In genomic region chr3:64353256-64353655, GRCh38 we compare ENCODE assay signal across 16 cellular contexts.
DNase-seq lines count a peak whose midpoint lies in the region; ATAC-seq, FAIRE-seq and TF ChIP-seq lines count a peak whose summit lies in the region.
"Had no signal": no experiment of that assay in that cellular context is flagged by ENCODE, and none has a peak within 500 bp of the region (broad histone marks: within the 10 kb centered on the region; RNA-seq: fewer than 3 reads in every experiment).

No MANE protein-coding gene starts in this region.

- peak overlapping the region; percentile 16 to 35; a peak in 2 of 6 replicates for H3K27ac ChIP-seq in A549
- peak overlapping the region in 3 of 4 donors; percentile 11 to 77 (median 70) for H3K27ac ChIP-seq in esophagus squamous epithelium
- H3K27ac ChIP-seq in muscle layer of colon (ENCODE audit: low read depth, low read length): peak overlapping the region; percentile 67
- H3K27ac ChIP-seq in heart right ventricle: no peak overlapping the region
- no peak overlapping the region for H3K27ac ChIP-seq in dorsolateral prefrontal cortex

- H3K9me3 ChIP-seq in A549 (no peaks in the 10 kb centered on the region), esophagus squamous epithelium (no peaks in the 10 kb centered on the region), muscle layer of colon (ENCODE audit: low read length) (no peaks in the 10 kb centered on the region), heart right ventricle (no peaks in the 10 kb centered on the region)
- H3K9me3 ChIP-seq: Caco-2 had no signal

- TF ChIP-seq POLR2A in A549 (IDR thresholded peaks at IDR 0.05; ENCODE audit: low read length) (no peak), esophagus squamous epithelium (IDR thresholded peaks at IDR 0.05) (no peak)

- no peak for ATAC-seq in A549
- no peak for ATAC-seq in heart right ventricle
- ATAC-seq: natural killer cell had no signal

- POLR2A ChIA-PET in A549 (lab: Yijun Ruan, JAX): no interaction called here

- DNase-seq in A549 (ENCODE audit: low read depth in 1 of 2, low spot score in 1 of 2) (no peak), NCI-H69 (lab: John Stamatoyannopoulos, UW) (peak; percentile 13), esophagus squamous epithelium (lab: John Stamatoyannopoulos, UW) (no peak), heart right ventricle (no peak), dorsolateral prefrontal cortex (no peak), NCI-H187 treated with DMSO at 0.1 percent for 48 hours (lab: John Stamatoyannopoulos, UW) (no peak)
- DNase-seq in activated CD4-positive, alpha-beta T cell treated with anti-CD3 and anti-CD28 coated beads, Interleukin-2, amount 50 U/mL, for 48 hours: no peak
- DNase-seq: activated gamma-delta T cell; Caco-2; effector memory CD4-positive, alpha-beta T cell; GDM1; glutamatergic neuron; kidney glomerular epithelial cell; natural killer cell; stimulated activated CD4-positive, alpha-beta T cell treated with anti-CD3 and anti-CD28 coated beads, Interleukin-2, amount 100 ng/mL, for 24 hours had no signal

- CTCF ChIA-PET in A549 (lab: Yijun Ruan, JAX): no interaction called here

- peaks cover 39% of the 10 kb centered on the region for H3K4me1 ChIP-seq in A549
- H3K4me1 ChIP-seq in esophagus squamous epithelium: peaks cover 7 to 79% (median 30%) of the 10 kb centered on the region in 3 donors
- H3K4me1 ChIP-seq in muscle layer of colon (ENCODE audit: insufficient read depth, low read length): peaks cover 63% of the 10 kb centered on the region
- peaks cover 0 to 50% (median 19%) of the 10 kb centered on the region in 9 donors for H3K4me1 ChIP-seq in heart right ventricle

- H3K27me3 ChIP-seq in esophagus squamous epithelium (no peaks in the 10 kb centered on the region), muscle layer of colon (ENCODE audit: control insufficient read depth in 1 of 2, insufficient read depth in 2 of 2, low read length in 2 of 2) (no peaks in the 10 kb centered on the region), heart right ventricle (no peaks in the 10 kb centered on the region), dorsolateral prefrontal cortex (no peaks in the 10 kb centered on the region)

- 77% methylated on average over 4 of the region's 4 CpGs for WGBS in A549 (ENCODE audit: missing lambda C conversion rate)
- WGBS in esophagus squamous epithelium, 2 donors: 39 to 55% methylated on average over 4 of the region's 4 CpGs
- 62 to 71% methylated on average over 4 of the region's 4 CpGs for WGBS in heart right ventricle, 2 donors

- H3K4me2 ChIP-seq in A549: no peak overlapping the region; the same call in 2 of the 3 replicates

- TF ChIP-seq EP300 in A549 (IDR thresholded peaks at IDR 0.05): no peak

- TF ChIP-seq RAD21 in A549 (conservative IDR thresholded peaks at IDR 0.05 in 1 of 2, IDR thresholded peaks at IDR 0.05 in 1 of 2): no peak

- TF ChIP-seq CTCF in A549 (IDR thresholded peaks at IDR 0.05) (no peak), esophagus squamous epithelium (IDR thresholded peaks at IDR 0.05) (no peak), heart right ventricle (IDR thresholded peaks at IDR 0.05) (no peak), dorsolateral prefrontal cortex (IDR thresholded peaks at IDR 0.05 in 54 of 56, conservative IDR thresholded peaks at IDR 0.05 in 2 of 56; ENCODE audit: low read depth in 1 of 56, partially characterized antibody in 56 of 56) (no peak)

- H3K4me3 ChIP-seq in A549 (no peak overlapping the region), esophagus squamous epithelium (no peak overlapping the region), muscle layer of colon (ENCODE audit: low read depth in 1 of 2, low read length in 2 of 2) (no peak overlapping the region), heart right ventricle (no peak overlapping the region), dorsolateral prefrontal cortex (no peak overlapping the region)

- H3K9ac ChIP-seq in muscle layer of colon (ENCODE audit: low read length): no peak overlapping the region

- intact Hi-C loops in esophagus squamous epithelium (cut with DNase I) (no loop called here), heart right ventricle (cut with DNase I) (no loop called here), dorsolateral prefrontal cortex (cut with DNase I) (no loop called here)

- FAIRE-seq in A549 (lab: Jason Lieb, UNC): no peak

- no peaks in the 10 kb centered on the region for H3K36me3 ChIP-seq in esophagus squamous epithelium
- no peaks in the 10 kb centered on the region for H3K36me3 ChIP-seq in muscle layer of colon (ENCODE audit: insufficient read depth, low read length)
- no peaks in the 10 kb centered on the region for H3K36me3 ChIP-seq in heart right ventricle

TF ChIP-seq in A549, 52 proteins besides CTCF, POLR2A, EP300 and RAD21:
- TF ChIP-seq SREBF2 (IDR thresholded peaks at IDR 0.05) (no peak), KDM5A (IDR thresholded peaks at IDR 0.05) (no peak), ESRRA (IDR thresholded peaks at IDR 0.05; ENCODE audit: borderline replicate concordance, low read length) (no peak), POLR2AphosphoS2 (conservative IDR thresholded peaks at IDR 0.05; ENCODE audit: low read length) (no peak), ZNF302 (CRISPR knock-in tag; IDR thresholded peaks at IDR 0.05) (no peak)

Comparison
In these comparisons a context has a peak if more than half of its experiments do, and no peak if none do; other contexts are left out.
1. H3K27ac ChIP-seq: peak in A549 (2 of 2), esophagus squamous epithelium (3 of 4) and muscle layer of colon (single experiment); none in heart right ventricle (0 of 10) and dorsolateral prefrontal cortex (0 of 59).